1 cellular context compared by ENCODE assay signal in genomic region chr11:2981130-2981529, GRCh38.
A peak's percentile ranks its signal among the peaks of the same experiment; 100 is the strongest.
TF ChIP-seq lines count a peak whose summit lies in the region.

No MANE protein-coding gene starts in this region.

TF ChIP-seq in K562, 482 proteins besides CTCF, POLR2A, EP300 and RAD21:
- TF ChIP-seq ETV6 (IDR thresholded peaks at IDR 0.05; ENCODE audit: borderline replicate concordance in 1 of 2, low read depth in 2 of 2, low read length in 1 of 2) (no peak), ETV6 (CRISPR knock-in tag; IDR thresholded peaks at IDR 0.05; ENCODE audit: borderline replicate concordance) (no peak), ZNF384 (IDR thresholded peaks at IDR 0.05; ENCODE audit: low read depth, low read length) (0 out of 2 replicates have a peak, but pooled peaks have one; percentile 26), VEZF1 (CRISPR knock-in tag; IDR thresholded peaks at IDR 0.05) (no peak), ZNF445 (CRISPR knock-in tag; IDR thresholded peaks at IDR 0.05; ENCODE audit: low read depth) (no peak), ZNF280A (IDR thresholded peaks at IDR 0.05; ENCODE audit: low read depth, partially characterized antibody) (no peak), SP2 (IDR thresholded peaks at IDR 0.05; ENCODE audit: extremely low read depth, low read depth, low read length, poor library complexity, severe bottlenecking) (no peak), FOXP1 (CRISPR knock-in tag; IDR thresholded peaks at IDR 0.05) (no peak)
- TF ChIP-seq, protein P1, sequence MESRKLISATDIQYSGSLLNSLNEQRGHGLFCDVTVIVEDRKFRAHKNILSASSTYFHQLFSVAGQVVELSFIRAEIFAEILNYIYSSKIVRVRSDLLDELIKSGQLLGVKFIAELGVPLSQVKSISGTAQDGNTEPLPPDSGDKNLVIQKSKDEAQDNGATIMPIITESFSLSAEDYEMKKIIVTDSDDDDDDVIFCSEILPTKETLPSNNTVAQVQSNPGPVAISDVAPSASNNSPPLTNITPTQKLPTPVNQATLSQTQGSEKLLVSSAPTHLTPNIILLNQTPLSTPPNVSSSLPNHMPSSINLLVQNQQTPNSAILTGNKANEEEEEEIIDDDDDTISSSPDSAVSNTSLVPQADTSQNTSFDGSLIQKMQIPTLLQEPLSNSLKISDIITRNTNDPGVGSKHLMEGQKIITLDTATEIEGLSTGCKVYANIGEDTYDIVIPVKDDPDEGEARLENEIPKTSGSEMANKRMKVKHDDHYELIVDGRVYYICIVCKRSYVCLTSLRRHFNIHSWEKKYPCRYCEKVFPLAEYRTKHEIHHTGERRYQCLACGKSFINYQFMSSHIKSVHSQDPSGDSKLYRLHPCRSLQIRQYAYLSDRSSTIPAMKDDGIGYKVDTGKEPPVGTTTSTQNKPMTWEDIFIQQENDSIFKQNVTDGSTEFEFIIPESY (CRISPR knock-in tag; IDR thresholded peaks at IDR 0.05), result peak; percentile 72
